19 cellular contexts compared by ENCODE assay signal in the genomic region with DNA sequence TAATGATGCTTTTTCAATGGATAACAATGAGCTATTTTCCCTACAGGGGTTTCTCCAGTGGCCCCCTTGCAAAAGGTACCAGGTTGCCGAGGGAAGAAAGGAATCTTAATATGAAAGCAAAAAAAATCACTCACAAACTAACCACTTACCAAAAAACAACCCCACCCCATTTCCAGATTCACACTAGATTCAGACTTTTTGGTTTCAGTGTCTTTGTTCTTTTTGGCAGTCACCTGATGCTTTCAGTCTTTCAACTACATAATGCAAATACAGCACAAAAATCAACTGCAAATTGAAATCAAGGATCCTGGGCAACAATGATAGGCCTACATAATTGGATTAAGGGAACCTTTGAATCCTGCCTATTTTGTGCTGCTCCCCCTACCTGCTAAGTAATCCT.
DNase-seq lines count a peak whose midpoint lies in the region; ATAC-seq, FAIRE-seq and TF ChIP-seq lines count a peak whose summit lies in the region.
"Had no signal": no experiment of that assay in that cellular context is flagged by ENCODE, and none has a peak within 500 bp of the region (broad histone marks: within the 10 kb centered on the region; RNA-seq: fewer than 3 reads in every experiment).

No MANE protein-coding gene starts in this region.

- no peak for FAIRE-seq in RCC 7860 (lab: Jason Lieb, UNC)
- FAIRE-seq: GM12892, kidney had no signal

- intact Hi-C loops in Calu3 (cut with micrococcal nuclease; ENCODE audit: unreplicated experiment) (loop anchor here (2.0 to 10.0 kb wide), 2 partner anchors 38 to 126 kb away; no protein-coding TSS in a partner anchor), Right ventricle myocardium inferior (cut with DNase I) (no loop called here)

- no peaks in the 10 kb centered on the region for H3K9me3 Mint-ChIP-seq in Calu3 (ENCODE audit: low read depth, unreplicated experiment)
- H3K9me3 Mint-ChIP-seq: mesothelial cell of epicardium had no signal

- H3K9me3 ChIP-seq in T-helper 17 cell (ENCODE audit: control insufficient read depth, low read length, poor library complexity, severe bottlenecking): no peaks in the 10 kb centered on the region
- H3K9me3 ChIP-seq: ascending aorta, thoracic aorta had no signal

- DNase-seq in Calu3: no peak
- no peak for DNase-seq in T-helper 17 cell
- no peak for DNase-seq in RCC 7860 (ENCODE audit: low spot score)
- DNase-seq in ureter (ENCODE audit: low spot score): no peak
- DNase-seq in Right ventricle myocardium inferior (ENCODE audit: missing footprints): no peak
- no peak for DNase-seq in ACHN
- DNase-seq: activated CD4-positive, alpha-beta T cell treated with anti-CD3 and anti-CD28 coated beads for 1 hour; activated gamma-delta T cell treated with Interleukin-2 at 50 U/mL for 16 hours; KBM-7; kidney; NCI-H1436; NCI-H2227 treated with DMSO at 0.1 percent for 48 hours; SIG-M5 had no signal

- no TSS peak for BruUV-seq in Calu3 (replicated peaks; lab: Mats Ljungman, UMichigan)

- H3K4me1 Mint-ChIP-seq in Calu3 (ENCODE audit: low read depth, unreplicated experiment): peaks cover 67% of the 10 kb centered on the region
- H3K4me1 Mint-ChIP-seq in T-helper 17 cell: peaks cover 8% of the 10 kb centered on the region

- H3K27ac Mint-ChIP-seq in Calu3 (ENCODE audit: unreplicated experiment): peak overlapping the region; percentile 66
- H3K27ac Mint-ChIP-seq in T-helper 17 cell: peak overlapping the region; percentile 67
- H3K27ac Mint-ChIP-seq: mesothelial cell of epicardium had no signal

- H3K27me3 Mint-ChIP-seq in Calu3 (ENCODE audit: unreplicated experiment) (no peaks in the 10 kb centered on the region), T-helper 17 cell (peaks cover 4% of the 10 kb centered on the region)

- no peak for TF ChIP-seq CTCF in Calu3 (IDR thresholded peaks at IDR 0.05; ENCODE audit: unreplicated experiment)

- peak overlapping the region; percentile 7 for H3K4me3 Mint-ChIP-seq in Calu3 (ENCODE audit: low read depth, unreplicated experiment)
- no peak overlapping the region for H3K4me3 Mint-ChIP-seq in T-helper 17 cell
- H3K4me3 Mint-ChIP-seq: mesothelial cell of epicardium had no signal

- H3K36me3 Mint-ChIP-seq in Calu3 (ENCODE audit: insufficient read depth, unreplicated experiment) (peaks cover 5% of the 10 kb centered on the region), T-helper 17 cell (ENCODE audit: low read depth) (no peaks in the 10 kb centered on the region)
- H3K36me3 Mint-ChIP-seq: mesothelial cell of epicardium had no signal

- in situ Hi-C loops in ACHN (cut with HindIII; ENCODE audit: low pct_ligation_motif_present, low pct_unique_long_range_greater_than_20kb, low sequenced_read_pairs): no loop called here

- peak; percentile 56 for ATAC-seq in GM19351 (IDR thresholded peaks at IDR 0.05; ENCODE audit: unreplicated experiment)
- ATAC-seq in HG02870 (IDR thresholded peaks at IDR 0.05; ENCODE audit: unreplicated experiment): peak; percentile 55
- peak; percentile 39 for ATAC-seq in T-helper 17 cell
- no peak for ATAC-seq in Right ventricle myocardium inferior

- CTCF ChIA-PET in Calu3 (lab: Charles Lee): no interaction called here
